8 cellular contexts compared by ENCODE assay signal in the genomic region with DNA sequence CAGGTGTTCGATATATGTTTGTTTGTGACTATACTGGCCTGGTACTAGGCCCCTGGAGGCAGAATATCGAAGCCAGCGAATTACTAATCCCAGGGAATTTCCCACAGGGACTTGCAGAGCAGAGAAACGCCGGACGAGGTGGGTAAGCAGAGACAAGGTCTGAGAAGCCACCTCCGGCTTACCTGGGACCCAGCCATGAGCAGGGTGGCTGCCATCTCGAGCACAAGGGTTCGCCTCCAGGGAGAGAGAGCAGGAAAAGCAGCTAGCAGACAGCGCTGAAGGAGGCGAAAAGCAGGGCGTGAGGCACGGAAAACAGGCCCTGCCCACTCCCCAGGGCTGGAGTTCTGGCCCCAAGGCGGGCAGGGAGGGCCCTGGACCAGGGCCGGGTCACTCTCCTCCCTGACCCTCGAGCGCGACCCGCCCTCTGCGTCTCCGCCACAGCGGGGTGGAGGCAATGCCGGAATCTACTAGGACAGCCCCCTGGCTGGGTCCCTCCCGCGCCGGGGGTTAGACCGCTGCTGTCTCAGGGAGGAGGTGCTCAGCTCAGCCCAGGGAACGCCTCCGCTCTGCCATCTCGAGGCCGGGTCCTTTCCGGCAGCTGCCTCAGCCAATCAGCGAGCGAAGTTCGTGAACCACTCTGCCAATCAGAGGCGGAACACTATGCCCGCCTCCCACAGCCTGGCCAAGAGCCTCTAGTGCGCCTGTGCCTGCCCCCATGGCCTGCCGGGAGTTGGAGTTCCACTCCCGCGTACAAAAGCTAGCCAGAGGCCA.
DNase-seq lines count a peak whose midpoint lies in the region; ATAC-seq and TF ChIP-seq lines count a peak whose summit lies in the region.

No MANE protein-coding gene starts in this region.

- peaks cover 4% of the 10 kb centered on the region; the same call in 1 of the 2 replicates for H3K9me3 ChIP-seq in OCI-LY3 (ENCODE audit: insufficient read depth, low read length)

- no peaks in the 10 kb centered on the region for H3K27me3 ChIP-seq in OCI-LY3 (ENCODE audit: low read depth, low read length)

- H3K27ac ChIP-seq in OCI-LY3 (ENCODE audit: low read length), result peak overlapping the region; percentile 92

- peak overlapping the region; percentile 100 for H3K9ac ChIP-seq in OCI-LY3 (ENCODE audit: low read length)

- H3K36me3 ChIP-seq in OCI-LY3 (replicated peaks; ENCODE audit: low read depth, low read length), result peaks cover 13% of the 10 kb centered on the region

- DNase-seq in DMS 273 treated with DMSO at 0.1 percent for 48 hours (lab: John Stamatoyannopoulos, UW), result peak; percentile 97
- peak; percentile 92 for DNase-seq in HuH-7.5 (ENCODE audit: low spot score)
- peak; percentile 97 for DNase-seq in activated T-cell treated with anti-CD3 and anti-CD28 coated beads for 24 hours (ENCODE audit: low read depth)
- DNase-seq in epidermal melanocyte (ENCODE audit: insufficient read length, low spot score), result peak; percentile 92
- DNase-seq in middle frontal gyrus (ENCODE audit: extremely low spot score, low spot score), result peak; percentile 98
- peak; percentile 95 for DNase-seq in stimulated activated CD8-positive, alpha-beta memory T cell treated with anti-CD3 and anti-CD28 coated beads, Interleukin-2, amount 100 ng/mL, for 1 hour (ENCODE audit: low read depth in 2 of 2)

- H3K4me2 ChIP-seq in OCI-LY3 (ENCODE audit: low read length), result peak overlapping the region; percentile 97

- peaks cover 12% of the 10 kb centered on the region for H3K79me2 ChIP-seq in OCI-LY3 (ENCODE audit: low read length)

- peaks cover 10% of the 10 kb centered on the region for H3K4me1 ChIP-seq in OCI-LY3 (ENCODE audit: low read length)

- peak overlapping the region; percentile 100 for H3K4me3 ChIP-seq in OCI-LY3 (ENCODE audit: low read length)

- peak; percentile 92 for ATAC-seq in GM21528 (IDR thresholded peaks at IDR 0.05; ENCODE audit: low FRiP score, unreplicated experiment)

- no peaks in the 10 kb centered on the region for H4K20me1 ChIP-seq in OCI-LY3 (ENCODE audit: insufficient read depth, low read length)

- TF ChIP-seq CTCF in OCI-LY3 (IDR thresholded peaks at IDR 0.05; ENCODE audit: low read depth, low read length), result no peak

- peak overlapping the region; percentile 100 for H2AFZ ChIP-seq in OCI-LY3 (ENCODE audit: low read depth, low read length)

Comparison
In these comparisons a context has a peak if more than half of its experiments do, and no peak if none do; other contexts are left out.
1. Peak in every context shown above with its lines: DNase-seq, ATAC-seq, H3K4me3 ChIP-seq and H3K27ac ChIP-seq.